7 cellular contexts compared by ENCODE assay signal in genomic region chr12:122841544-122842321, GRCh38. TPM values are rescaled to one million over a fixed set of nuclear protein-coding genes. Genes with fewer than 3 reads are reported as not detected.
DNase-seq lines count a peak whose midpoint lies in the region; ATAC-seq, FAIRE-seq and TF ChIP-seq lines count a peak whose summit lies in the region.

No MANE protein-coding gene starts in this region.

- no peak overlapping the region for H3K4me3 ChIP-seq in suprapubic skin
- H3K4me3 ChIP-seq in naive thymus-derived CD4-positive, alpha-beta T cell (ENCODE audit: low read length), result no peak overlapping the region

- no peak for TF ChIP-seq EP300 in suprapubic skin (IDR thresholded peaks at IDR 0.05)

- CTCF ChIA-PET in naive thymus-derived CD4-positive, alpha-beta T cell (lab: Charles Lee), result interaction anchor here (0.7 kb wide), 1 partner anchor 477 kb away, joined by 3 read pairs; no protein-coding TSS in a partner anchor

- H3K9me3 Mint-ChIP-seq in brain, result peaks cover 0 to 3% (median 0%) of the 10 kb centered on the region in 5 experiments
- H3K9me3 Mint-ChIP-seq in naive thymus-derived CD4-positive, alpha-beta T cell, result no peaks in the 10 kb centered on the region

- WGBS in suprapubic skin, result 61% methylated on average over 19 of the region's 23 CpGs

- peaks cover 28% of the 10 kb centered on the region for H3K36me3 Mint-ChIP-seq in brain
- peaks cover 0 to 13% (median 0%) of the 10 kb centered on the region in 5 donors for H3K36me3 Mint-ChIP-seq in naive thymus-derived CD4-positive, alpha-beta T cell

- H3K4me1 Mint-ChIP-seq in brain, result peaks cover 64% of the 10 kb centered on the region
- peaks cover 14 to 54% (median 49%) of the 10 kb centered on the region in 7 donors for H3K4me1 Mint-ChIP-seq in naive thymus-derived CD4-positive, alpha-beta T cell

- intact Hi-C loops in naive thymus-derived CD4-positive, alpha-beta T cell (cut with micrococcal nuclease), result no loop called here

- H3K4me3 Mint-ChIP-seq in brain, result peak overlapping the region in 3 of 5 experiments; percentile 6 to 49 (median 25)
- no peak overlapping the region for H3K4me3 Mint-ChIP-seq in naive thymus-derived CD4-positive, alpha-beta T cell

- peak; percentile 60 for FAIRE-seq in islet of Langerhans (lab: Jason Lieb, UNC)

- peak overlapping the region; percentile 65 for H3K27ac ChIP-seq in suprapubic skin
- H3K27ac ChIP-seq in naive thymus-derived CD4-positive, alpha-beta T cell (ENCODE audit: low read depth, low read length), result no peak overlapping the region

- H3K27me3 Mint-ChIP-seq in brain, result peaks cover 3% of the 10 kb centered on the region
- no peaks in the 10 kb centered on the region for H3K27me3 Mint-ChIP-seq in naive thymus-derived CD4-positive, alpha-beta T cell

- no peak for ATAC-seq in GM19395 (IDR thresholded peaks at IDR 0.05; ENCODE audit: unreplicated experiment)
- no peak for ATAC-seq in naive thymus-derived CD4-positive, alpha-beta T cell

- no peaks in the 10 kb centered on the region for H3K9me3 ChIP-seq in suprapubic skin
- no peaks in the 10 kb centered on the region for H3K9me3 ChIP-seq in naive thymus-derived CD4-positive, alpha-beta T cell (ENCODE audit: control insufficient read depth in 2 of 3, low read length in 3 of 3)

- H3K36me3 ChIP-seq in suprapubic skin, result no peaks in the 10 kb centered on the region
- H3K36me3 ChIP-seq in naive thymus-derived CD4-positive, alpha-beta T cell (ENCODE audit: control insufficient read depth in 2 of 3, insufficient read depth in 3 of 3, low read length in 3 of 3), result peaks cover 0 to 18% (median 0%) of the 10 kb centered on the region in 3 experiments

- no peaks in the 10 kb centered on the region for H3K27me3 ChIP-seq in suprapubic skin
- H3K27me3 ChIP-seq in naive thymus-derived CD4-positive, alpha-beta T cell (ENCODE audit: control insufficient read depth in 2 of 2, insufficient read depth in 2 of 2, low read length in 2 of 2), result no peaks in the 10 kb centered on the region

- H3K4me1 ChIP-seq in suprapubic skin, result peaks cover 66% of the 10 kb centered on the region
- peaks cover 0 to 12% of the 10 kb centered on the region in 2 donors for H3K4me1 ChIP-seq in naive thymus-derived CD4-positive, alpha-beta T cell (ENCODE audit: control insufficient read depth in 2 of 2, insufficient read depth in 2 of 2, low read length in 2 of 2)

- no peak for TF ChIP-seq POLR2A in suprapubic skin (IDR thresholded peaks at IDR 0.05)

- TF ChIP-seq CTCF in brain (conservative IDR thresholded peaks at IDR 0.05) (no peak), suprapubic skin (IDR thresholded peaks at IDR 0.05) (no peak)

- DNase-seq in HK-2 (ENCODE audit: unreplicated experiment) (peak; percentile 62), suprapubic skin (ENCODE audit: low spot score in 2 of 2) (peak in 1 of 2 donors; percentile 68), NCI-H2196 (lab: John Stamatoyannopoulos, UW; ENCODE audit: unreplicated experiment) (no peak)
- no peak for DNase-seq in naive thymus-derived CD4-positive, alpha-beta T cell

- peak overlapping the region; percentile 8 to 84 (median 75) for H3K27ac Mint-ChIP-seq in brain
- H3K27ac Mint-ChIP-seq in naive thymus-derived CD4-positive, alpha-beta T cell, result peak overlapping the region in 3 of 9 donors; percentile 32 to 47 (median 41)

- POLR2A ChIA-PET in naive thymus-derived CD4-positive, alpha-beta T cell (lab: Charles Lee), result interaction anchor here (0.7 kb wide), 1 partner anchor 610 kb away, joined by 3 read pairs; no protein-coding TSS in a partner anchor

RNA-seq across cellular contexts. Expression of gene HIP1R, which starts 6.5 kb away (rescaled TPM):
- polyA plus RNA-seq in brain (ENCODE audit: insufficient read depth, low read depth, low replicate concordance), result 66.9 TPM
- total RNA-seq in suprapubic skin, result 100 to 1,000 TPM; 162 to 289 (median 200) TPM
- total RNA-seq in naive thymus-derived CD4-positive, alpha-beta T cell, result 100 to 1,000 TPM in 3 of 5 experiments, 10 to 100 TPM in 2; 25.8 to 162 (median 111) TPM
- polyA plus RNA-seq in naive thymus-derived CD4-positive, alpha-beta T cell, result 10 to 100 TPM in 1 of 2 donors, 1 to 10 TPM in 1; 7.0 to 25.3 TPM

RNA-seq across cellular contexts. Expression of gene VPS37B, which starts 54.2 kb away (rescaled TPM):
- 17.2 TPM for polyA plus RNA-seq in brain (ENCODE audit: insufficient read depth, low read depth, low replicate concordance)
- 10 to 100 TPM; 42.0 to 67.1 (median 63.0) TPM for total RNA-seq in suprapubic skin
- total RNA-seq in naive thymus-derived CD4-positive, alpha-beta T cell, result 100 to 1,000 TPM in 1 of 5 experiments, 10 to 100 TPM in 4; 25.3 to 101 (median 30.1) TPM
- polyA plus RNA-seq in naive thymus-derived CD4-positive, alpha-beta T cell, result 10 to 100 TPM; 16.5 to 16.9 TPM

Comparison
In these comparisons a context has a peak if more than half of its experiments do, and no peak if none do; other contexts are left out.
1. H3K4me3 Mint-ChIP-seq: peak in brain (3 of 5); none in naive thymus-derived CD4-positive, alpha-beta T cell (0 of 10).